ENCODE assay signal across 22 cellular contexts in genomic region chr6:87900160-87900698, GRCh38.
"Had no signal": no experiment of that assay in that cellular context is flagged by ENCODE, and none has a peak within 500 bp of the region (broad histone marks: within the 10 kb centered on the region; RNA-seq: fewer than 3 reads in every experiment).

No MANE protein-coding gene starts in this region.

- DNase-seq: activated B cell treated with CpG ODN at 0.5 μM for 24 hours; activated CD4-positive, alpha-beta memory T cell treated with anti-CD3 and anti-CD28 coated beads for 36 hours; activated CD4-positive, alpha-beta T cell treated with anti-CD3 and anti-CD28 coated beads, Interleukin-2, amount 10 ng/mL, durations not matched to agents 7 days and 5 days; activated CD8-positive, alpha-beta memory T cell treated with anti-CD3 and anti-CD28 coated beads for 24 hours; activated gamma-delta T cell treated with Interleukin-2 at 50 U/mL for 16 hours; activated naive CD4-positive, alpha-beta T cell treated with anti-CD3 and anti-CD28 coated beads, Interleukin-2, amount 10 ng/mL, durations not matched to agents 7 days and 5 days; activated naive CD8-positive, alpha-beta T cell treated with anti-CD3 and anti-CD28 coated beads for 36 hours; activated T-cell treated with anti-CD3 and anti-CD28 coated beads for 4 hours; activated T-cell treated with anti-CD3 and anti-CD28 coated beads, Interleukin-2, amount 50 U/mL, for 48 hours; brain microvascular endothelial cell; caudate nucleus; MM.1S; NCI-H1105; NCI-H1436; NCI-H1694 treated with DMSO at 0.1 percent for 48 hours; NCI-H2029 treated with DMSO at 0.1 percent for 48 hours; NCI-H510A treated with DMSO at 0.1 percent for 48 hours; PC-9; SIG-M5; T-helper 17 cell; T-helper 9 cell had no signal

- ATAC-seq: T-helper 17 cell had no signal

- H3K27ac Mint-ChIP-seq: activated B cell treated with CpG ODN at 0.5 μM for 24 hours; activated CD4-positive, alpha-beta memory T cell treated with anti-CD3 and anti-CD28 coated beads for 36 hours; activated CD4-positive, alpha-beta T cell treated with anti-CD3 and anti-CD28 coated beads, Interleukin-2, amount 10 ng/mL, durations not matched to agents 7 days and 5 days; activated naive CD4-positive, alpha-beta T cell treated with anti-CD3 and anti-CD28 coated beads, Interleukin-2, amount 10 ng/mL, durations not matched to agents 7 days and 5 days; activated naive CD8-positive, alpha-beta T cell treated with anti-CD3 and anti-CD28 coated beads for 36 hours; activated T-helper 17 cell treated with anti-CD3 and anti-CD28 coated beads, Interleukin-2, amount 50 U/mL, for 72 hours; T-helper 17 cell had no signal

- H3K4me1 Mint-ChIP-seq: activated CD4-positive, alpha-beta T cell treated with anti-CD3 and anti-CD28 coated beads, Interleukin-2, amount 10 ng/mL, durations not matched to agents 7 days and 5 days; activated naive CD4-positive, alpha-beta T cell treated with anti-CD3 and anti-CD28 coated beads, Interleukin-2, amount 10 ng/mL, durations not matched to agents 7 days and 5 days; activated naive CD8-positive, alpha-beta T cell treated with anti-CD3 and anti-CD28 coated beads for 36 hours; activated T-helper 17 cell treated with anti-CD3 and anti-CD28 coated beads, Interleukin-2, amount 50 U/mL, for 72 hours; T-helper 17 cell had no signal

- H3K4me3 Mint-ChIP-seq: activated B cell treated with CpG ODN at 0.5 μM for 24 hours; activated CD4-positive, alpha-beta memory T cell treated with anti-CD3 and anti-CD28 coated beads for 36 hours; activated CD4-positive, alpha-beta T cell treated with anti-CD3 and anti-CD28 coated beads, Interleukin-2, amount 10 ng/mL, durations not matched to agents 7 days and 5 days; activated naive CD4-positive, alpha-beta T cell treated with anti-CD3 and anti-CD28 coated beads, Interleukin-2, amount 10 ng/mL, durations not matched to agents 7 days and 5 days; activated naive CD8-positive, alpha-beta T cell treated with anti-CD3 and anti-CD28 coated beads for 36 hours; activated T-helper 17 cell treated with anti-CD3 and anti-CD28 coated beads, Interleukin-2, amount 50 U/mL, for 72 hours; T-helper 17 cell had no signal

- H3K9me3 Mint-ChIP-seq: activated B cell treated with CpG ODN at 0.5 μM for 24 hours; activated CD4-positive, alpha-beta memory T cell treated with anti-CD3 and anti-CD28 coated beads for 36 hours; activated CD4-positive, alpha-beta T cell treated with anti-CD3 and anti-CD28 coated beads, Interleukin-2, amount 10 ng/mL, durations not matched to agents 7 days and 5 days; activated naive CD4-positive, alpha-beta T cell treated with anti-CD3 and anti-CD28 coated beads, Interleukin-2, amount 10 ng/mL, durations not matched to agents 7 days and 5 days; activated naive CD8-positive, alpha-beta T cell treated with anti-CD3 and anti-CD28 coated beads for 36 hours; activated T-helper 17 cell treated with anti-CD3 and anti-CD28 coated beads, Interleukin-2, amount 50 U/mL, for 72 hours had no signal

- H3K27ac ChIP-seq: brain microvascular endothelial cell, PC-9 had no signal

- H3K4me2 ChIP-seq: PC-9 had no signal

- H3K36me3 ChIP-seq: brain microvascular endothelial cell had no signal

- H3K36me3 Mint-ChIP-seq: activated CD4-positive, alpha-beta memory T cell treated with anti-CD3 and anti-CD28 coated beads for 36 hours; activated naive CD4-positive, alpha-beta T cell treated with anti-CD3 and anti-CD28 coated beads, Interleukin-2, amount 10 ng/mL, durations not matched to agents 7 days and 5 days; activated naive CD8-positive, alpha-beta T cell treated with anti-CD3 and anti-CD28 coated beads for 36 hours had no signal

- H3K4me3 ChIP-seq: PC-9 had no signal

- H3K27me3 Mint-ChIP-seq: activated B cell treated with CpG ODN at 0.5 μM for 24 hours; activated CD4-positive, alpha-beta memory T cell treated with anti-CD3 and anti-CD28 coated beads for 36 hours; activated naive CD4-positive, alpha-beta T cell treated with anti-CD3 and anti-CD28 coated beads, Interleukin-2, amount 10 ng/mL, durations not matched to agents 7 days and 5 days; activated naive CD8-positive, alpha-beta T cell treated with anti-CD3 and anti-CD28 coated beads for 36 hours; activated T-helper 17 cell treated with anti-CD3 and anti-CD28 coated beads, Interleukin-2, amount 50 U/mL, for 72 hours; T-helper 17 cell had no signal

- H2AFZ ChIP-seq: PC-9 had no signal

- H3K27me3 ChIP-seq: brain microvascular endothelial cell had no signal
